Comparison of ENCODE assay signal across 17 cellular contexts in genomic region chr7:102935450-102936110, GRCh38. TPM values are rescaled to one million over a fixed set of nuclear protein-coding genes. Genes with fewer than 3 reads are reported as not detected.
DNase-seq lines count a peak whose midpoint lies in the region; ATAC-seq and TF ChIP-seq lines count a peak whose summit lies in the region.
"Had no signal": no experiment of that assay in that cellular context is flagged by ENCODE, and none has a peak within 500 bp of the region (broad histone marks: within the 10 kb centered on the region; RNA-seq: fewer than 3 reads in every experiment).

No MANE protein-coding gene starts in this region.

- H3K4me2 ChIP-seq in mammary epithelial cell (ENCODE audit: insufficient read depth, low read depth, low read length) (no peak overlapping the region), SK-N-SH (no peak overlapping the region; the same call in 1 of the 2 replicates)

- POLR2A ChIA-PET in SK-N-SH (lab: Yijun Ruan, JAX), result no interaction called here

- CTCF ChIA-PET in mammary epithelial cell (lab: Charles Lee; ENCODE audit: low non-redundant PET) (no interaction called here), SK-N-SH (lab: Yijun Ruan, JAX) (interaction anchor here (0.6 kb wide), 1 partner anchor 170 kb away, joined by 4 read pairs; no protein-coding TSS in a partner anchor)

- H3K36me3 ChIP-seq in breast epithelium, result no peaks in the 10 kb centered on the region
- H3K36me3 ChIP-seq in mammary epithelial cell (ENCODE audit: insufficient read depth, low read length), result no peaks in the 10 kb centered on the region
- H3K36me3 ChIP-seq in SK-N-SH (replicated peaks in 1 of 2; ENCODE audit: control insufficient read depth in 1 of 2, insufficient read depth in 2 of 2, low read length in 1 of 2), result peaks cover 0 to 3% of the 10 kb centered on the region in 2 experiments
- no peaks in the 10 kb centered on the region for H3K36me3 ChIP-seq in testis (ENCODE audit: low read depth, missing control alignments)
- H3K36me3 ChIP-seq in upper lobe of left lung, result no peaks in the 10 kb centered on the region

- no peak for ATAC-seq in GM18858 (IDR thresholded peaks at IDR 0.05; ENCODE audit: unreplicated experiment)
- ATAC-seq in upper lobe of left lung (ENCODE audit: low FRiP score in 2 of 2), result no peak
- no peak for ATAC-seq in GM21737 (IDR thresholded peaks at IDR 0.05; ENCODE audit: unreplicated experiment)
- ATAC-seq: CD8-positive, alpha-beta T cell; esophagus mucosa; GM12878; left ventricle myocardium superior had no signal

- intact Hi-C loops in breast epithelium (cut with DNase I; ENCODE audit: low total_unique reads) (no loop called here), mammary epithelial cell (cut with micrococcal nuclease) (no loop called here), testis (cut with DNase I; ENCODE audit: low total_unique reads) (no loop called here)

- 87% methylated on average over 6 of the region's 6 CpGs for WGBS in mammary epithelial cell (ENCODE audit: low coverage, missing lambda C conversion rate)
- WGBS in SK-N-SH (ENCODE audit: low lambda C conversion rate), result 53% methylated on average over 6 of the region's 6 CpGs
- 46 to 60% methylated on average over 6 of the region's 6 CpGs for WGBS in testis, 2 donors
- 44 to 50% methylated on average over 5 to 6 of the region's 6 CpGs for WGBS in upper lobe of left lung, 2 donors

- TF ChIP-seq EP300 in SK-N-SH (IDR thresholded peaks at IDR 0.05; ENCODE audit: borderline replicate concordance in 1 of 2, low read depth in 1 of 2, low read length in 1 of 2) (peak in 1 of 2 experiments; percentile 91; a peak in 2 of 4 replicates), upper lobe of left lung (IDR thresholded peaks at IDR 0.05) (no peak)

- H2AFZ ChIP-seq in mammary epithelial cell (ENCODE audit: low read depth, low read length), result no peak overlapping the region
- peak overlapping the region; percentile 47; the same call in 1 of the 2 replicates for H2AFZ ChIP-seq in SK-N-SH (ENCODE audit: low read depth)

- H3K9ac ChIP-seq in mammary epithelial cell (ENCODE audit: insufficient read depth, low read length) (no peak overlapping the region), SK-N-SH (no peak overlapping the region)

- H3K27me3 ChIP-seq in breast epithelium (no peaks in the 10 kb centered on the region), mammary epithelial cell (ENCODE audit: insufficient read depth, low read length) (no peaks in the 10 kb centered on the region), SK-N-SH (ENCODE audit: insufficient read depth) (no peaks in the 10 kb centered on the region), testis (no peaks in the 10 kb centered on the region), upper lobe of left lung (no peaks in the 10 kb centered on the region)

- dilution Hi-C loops in mammary epithelial cell (cut with HindIII; ENCODE audit: low sequenced_read_pairs), result no loop called here

- TF ChIP-seq POLR2A in breast epithelium (IDR thresholded peaks at IDR 0.05) (no peak), testis (IDR thresholded peaks at IDR 0.05) (no peak), upper lobe of left lung (IDR thresholded peaks at IDR 0.05) (no peak)

- H3K4me3 ChIP-seq in breast epithelium, result peak overlapping the region in 2 of 3 donors; percentile 15 to 33
- no peak overlapping the region for H3K4me3 ChIP-seq in mammary epithelial cell (replicated peaks in 1 of 3; ENCODE audit: insufficient read depth in 1 of 3, low read depth in 2 of 3, low read length in 3 of 3)
- no peak overlapping the region for H3K4me3 ChIP-seq in SK-N-SH (ENCODE audit: low read depth in 2 of 2, low read length in 1 of 2)
- H3K4me3 ChIP-seq in testis, result no peak overlapping the region
- no peak overlapping the region for H3K4me3 ChIP-seq in upper lobe of left lung
- H3K4me3 ChIP-seq: GM12878 had no signal

- H3K79me2 ChIP-seq in mammary epithelial cell (ENCODE audit: insufficient read depth, low read length) (no peaks in the 10 kb centered on the region), SK-N-SH (ENCODE audit: insufficient read depth) (no peaks in the 10 kb centered on the region)

- H3K9me2 ChIP-seq in SK-N-SH, result no peaks in the 10 kb centered on the region

- BruUV-seq in mammary epithelial cell (replicated peaks; lab: Mats Ljungman, UMichigan), result no TSS peak

- TF ChIP-seq CTCF in breast epithelium (IDR thresholded peaks at IDR 0.05) (no peak), mammary epithelial cell (conservative IDR thresholded peaks at IDR 0.05 in 1 of 2, IDR thresholded peaks at IDR 0.05 in 1 of 2; ENCODE audit: extremely low read depth in 1 of 2, insufficient read depth in 1 of 2, low read depth in 1 of 2, low read length in 2 of 2) (no peak), SK-N-SH (IDR thresholded peaks at IDR 0.05) (no peak), testis (IDR thresholded peaks at IDR 0.05) (no peak), upper lobe of left lung (IDR thresholded peaks at IDR 0.05) (no peak)

- H3K27ac ChIP-seq in breast epithelium (peak overlapping the region; percentile 57 to 80), mammary epithelial cell (ENCODE audit: insufficient read depth, low read depth, low read length) (no peak overlapping the region), SK-N-SH (ENCODE audit: low read depth in 2 of 2, low read length in 1 of 2) (peak overlapping the region; percentile 29 to 78; a peak in 3 of 4 replicates), testis (peak overlapping the region; percentile 56 to 72), upper lobe of left lung (peak overlapping the region in 1 of 4 donors; percentile 40)

- H3K4me1 ChIP-seq in breast epithelium (no peaks in the 10 kb centered on the region), mammary epithelial cell (ENCODE audit: insufficient read depth, low read length) (no peaks in the 10 kb centered on the region), SK-N-SH (ENCODE audit: control insufficient read depth in 1 of 2, insufficient read depth in 2 of 2, low read depth in 1 of 2, low read length in 1 of 2) (peaks cover 0 to 41% of the 10 kb centered on the region in 2 experiments; a peak in 2 of 4 replicates), testis (no peaks in the 10 kb centered on the region), upper lobe of left lung (peaks cover 0 to 11% (median 4%) of the 10 kb centered on the region in 4 donors)

- no peak for DNase-seq in breast epithelium (ENCODE audit: low spot score in 2 of 2)
- no peak for DNase-seq in mammary epithelial cell
- DNase-seq in SK-N-SH, result peak; percentile 56
- peak; percentile 32 for DNase-seq in fibroblast of peridontal ligament (ENCODE audit: extremely low read depth)
- DNase-seq in testis, result no peak
- no peak for DNase-seq in upper lobe of left lung
- DNase-seq: activated CD4-positive, alpha-beta T cell treated with anti-CD3 and anti-CD28 coated beads, Interleukin-2, amount 50 U/mL, for 4 hours; anterior cingulate cortex; CD8-positive, alpha-beta T cell; left ventricle myocardium superior; NCI-H1694 treated with DMSO at 0.1 percent for 48 hours; nephron progenitor cell; stimulated activated CD4-positive, alpha-beta T cell treated with anti-CD3 and anti-CD28 coated beads, Interleukin-1b, Interleukin-23, amount 100 ng/mL, for 48 hours had no signal

- TF ChIP-seq RAD21 in SK-N-SH (IDR thresholded peaks at IDR 0.05; ENCODE audit: low read length), result peak; percentile 30; the same call in 1 of the 2 replicates

- H4K20me1 ChIP-seq in mammary epithelial cell (ENCODE audit: insufficient read depth, low read length) (no peaks in the 10 kb centered on the region), SK-N-SH (ENCODE audit: insufficient read depth) (no peaks in the 10 kb centered on the region)

- in situ Hi-C loops in mammary epithelial cell (cut with MboI; ENCODE audit: low sequenced_read_pairs in 2 of 2), result no loop called here

- H3F3A ChIP-seq in SK-N-SH (replicated peaks; ENCODE audit: insufficient read depth), result peaks cover 4% of the 10 kb centered on the region

- H3K9me3 ChIP-seq in breast epithelium (no peaks in the 10 kb centered on the region), mammary epithelial cell (replicated peaks; ENCODE audit: insufficient read depth, low read length) (no peaks in the 10 kb centered on the region), SK-N-SH (no peaks in the 10 kb centered on the region), testis (no peaks in the 10 kb centered on the region), upper lobe of left lung (no peaks in the 10 kb centered on the region)

TF ChIP-seq in SK-N-SH, 30 proteins besides CTCF, POLR2A, EP300 and RAD21 (continues in another document):
- TF ChIP-seq RCOR1 (IDR thresholded peaks at IDR 0.05; ENCODE audit: low read length) (peak; percentile 87), GATA2 (CRISPR knock-in tag; IDR thresholded peaks at IDR 0.05) (peak; percentile 71), ELF1 (IDR thresholded peaks at IDR 0.05) (no peak)
- TF ChIP-seq, protein P1, sequence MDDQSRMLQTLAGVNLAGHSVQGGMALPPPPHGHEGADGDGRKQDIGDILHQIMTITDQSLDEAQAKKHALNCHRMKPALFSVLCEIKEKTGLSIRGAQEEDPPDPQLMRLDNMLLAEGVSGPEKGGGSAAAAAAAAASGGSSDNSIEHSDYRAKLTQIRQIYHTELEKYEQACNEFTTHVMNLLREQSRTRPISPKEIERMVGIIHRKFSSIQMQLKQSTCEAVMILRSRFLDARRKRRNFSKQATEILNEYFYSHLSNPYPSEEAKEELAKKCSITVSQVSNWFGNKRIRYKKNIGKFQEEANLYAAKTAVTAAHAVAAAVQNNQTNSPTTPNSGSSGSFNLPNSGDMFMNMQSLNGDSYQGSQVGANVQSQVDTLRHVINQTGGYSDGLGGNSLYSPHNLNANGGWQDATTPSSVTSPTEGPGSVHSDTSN (IDR thresholded peaks at IDR 0.05), result peak; percentile 53

RNA-seq across cellular contexts. Expression of gene LRRC17, which starts 22.8 kb away (rescaled TPM):
- total RNA-seq in breast epithelium (10 to 100 TPM in 1 of 3 donors, 1 to 10 TPM in 2; 1.4 to 19.3 (median 8.2) TPM), mammary epithelial cell (under 1 TPM in 1 of 2 donors, not detected in 1; 0.47 TPM), testis (1 to 10 TPM; 5.8 to 9.7 TPM), upper lobe of left lung (1 to 10 TPM in 3 of 6 donors, under 1 TPM in 2, not detected in 1; 0.46 to 4.7 (median 3.4) TPM)
- polyA plus RNA-seq in mammary epithelial cell (0.12 TPM), SK-N-SH (2012; rRNA removed) (101 and 138 TPM in 2 replicates), testis (ENCODE audit: insufficient read depth, low read depth, low replicate concordance) (8.2 TPM)
- not detected for polyA minus RNA-seq in mammary epithelial cell
- polyA plus RNA-seq in SK-N-SH (2012; cell fraction: cytosol; rRNA removed), result 138 and 169 TPM in 2 replicates
- 35.8 and 67.6 TPM in 2 replicates for polyA plus RNA-seq in SK-N-SH (2012; cell fraction: nucleus; rRNA removed)
- total RNA-seq: CD8-positive, alpha-beta T cell had no signal

Comparison
In these comparisons a context has a peak if more than half of its experiments do, and no peak if none do; other contexts are left out.
1. H3K4me3 ChIP-seq: peak in breast epithelium (2 of 3); none in mammary epithelial cell (0 of 3), SK-N-SH (0 of 2), testis (0 of 2) and upper lobe of left lung (0 of 4).
2. DNase-seq: peak in SK-N-SH (single experiment) and fibroblast of peridontal ligament (single experiment); none in breast epithelium (0 of 2), mammary epithelial cell (single experiment), testis (single experiment) and upper lobe of left lung (0 of 2).